In genomic region chr11:17388609-17389204, GRCh38 we compare ENCODE assay signal across 8 cellular contexts. TPM values are rescaled to one million over a fixed set of nuclear protein-coding genes. Genes with fewer than 3 reads are reported as not detected.
DNase-seq lines count a peak whose midpoint lies in the region; ATAC-seq and TF ChIP-seq lines count a peak whose summit lies in the region.

Gene KCNJ11 (minus strand): TSS chr11:17388659. CDS start chr11:17388091, 568 bp downstream.

- peak within 1 kb of the TSS; percentile 72 for H3K27ac Mint-ChIP-seq in memory B cell

- H3K4me1 ChIP-seq in urinary bladder (ENCODE audit: insufficient read depth) = no peaks in the 10 kb centered on the region

- DNase-seq in GM12865 (ENCODE audit: low read depth) (no peak), NCI-H1092 (lab: John Stamatoyannopoulos, UW) (peak; percentile 36), caudate nucleus (lab: John Stamatoyannopoulos, UW) (peak in 18 of 61 donors; percentile 20 to 78 (median 62)), memory B cell (ENCODE audit: low spot score in 2 of 2) (no peak), dedifferentiated amniotic fluid mesenchymal stem cell (ENCODE audit: extremely low spot score) (no peak), OCI-M1 (lab: John Stamatoyannopoulos, UW) (no peak)

- peak within 1 kb of the TSS; percentile 45 for H3K4me3 ChIP-seq in GM12865 (ENCODE audit: low read depth, low read length)
- H3K4me3 ChIP-seq in urinary bladder (ENCODE audit: low read depth, low read length) = peak within 1 kb of the TSS; percentile 47

- H3K9me3 Mint-ChIP-seq in memory B cell = no peaks in the 10 kb centered on the region

- 5% methylated on average over 53 of the region's 53 CpGs for WGBS in urinary bladder

- TF ChIP-seq CTCF in GM12865 (IDR thresholded peaks at IDR 0.05; ENCODE audit: insufficient read depth, low read depth, low read length, missing control alignments) = no peak

- H3K36me3 Mint-ChIP-seq in memory B cell = no peaks in the 10 kb centered on the region

- H3K36me3 ChIP-seq in urinary bladder (ENCODE audit: insufficient read depth) = no peaks in the 10 kb centered on the region

- H3K4me1 Mint-ChIP-seq in memory B cell = peaks cover 21% of the 10 kb centered on the region

- H3K4me3 Mint-ChIP-seq in memory B cell = peak within 1 kb of the TSS; percentile 91

- ATAC-seq in GM21786 (IDR thresholded peaks at IDR 0.05; ENCODE audit: unreplicated experiment) = peak; percentile 39
- ATAC-seq in memory B cell (ENCODE audit: low read depth) = peak; percentile 49

- peaks cover 5% of the 10 kb centered on the region for H3K27me3 Mint-ChIP-seq in memory B cell

- H3K27ac ChIP-seq in caudate nucleus (ENCODE audit: low read depth, low read length) = peak within 1 kb of the TSS; percentile 52
- H3K27ac ChIP-seq in urinary bladder (ENCODE audit: low read depth) = no peak within 1 kb of the TSS

RNA-seq across cellular contexts. Expression of gene KCNJ11, which starts in this region (rescaled TPM):
- 1.4 TPM for total RNA-seq in urinary bladder
- 0.34 TPM for polyA plus RNA-seq in urinary bladder
